In the genomic region with DNA sequence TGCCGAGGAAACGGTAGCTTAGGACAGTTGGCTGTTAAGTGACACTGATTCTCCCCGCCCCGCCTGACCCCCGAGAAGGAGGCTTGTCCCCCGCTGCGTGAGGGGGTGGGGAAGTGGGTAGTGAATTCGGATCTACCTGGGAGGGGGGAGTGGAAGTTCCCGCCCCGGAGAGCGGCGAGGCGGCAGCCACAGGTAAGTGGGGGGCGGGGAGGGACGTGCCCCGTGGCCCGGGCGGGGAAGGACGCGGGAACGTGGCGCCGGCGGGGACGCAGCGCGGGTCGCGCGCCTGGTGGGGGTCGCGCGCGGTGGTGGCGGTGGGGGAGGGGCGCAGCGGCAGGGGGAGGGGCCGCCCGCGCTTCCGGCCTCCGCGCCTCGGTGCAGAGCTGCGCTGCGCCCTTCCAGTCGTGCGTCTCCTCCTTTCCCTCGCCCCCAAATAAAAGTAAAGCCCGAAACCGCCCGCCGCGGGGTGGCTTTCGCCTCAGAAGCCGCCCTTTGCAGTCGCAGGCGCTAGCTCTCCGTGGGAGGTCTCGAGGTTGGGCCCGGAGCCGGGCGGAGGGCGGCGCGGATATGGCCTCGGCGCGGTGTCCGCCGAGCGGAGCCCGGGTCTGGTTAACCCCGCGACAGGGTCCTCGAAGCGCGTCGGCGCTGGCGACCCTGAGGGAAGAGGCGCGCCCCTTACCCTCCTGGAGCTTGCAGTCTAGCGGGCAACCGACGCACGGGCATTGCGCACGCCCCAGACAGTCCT, we compare ENCODE assay signal across 1 cellular context.
A peak's percentile ranks its signal among the peaks of the same experiment; 100 is the strongest.
TF ChIP-seq lines count a peak whose summit lies in the region.

No MANE protein-coding gene starts in this region.

TF ChIP-seq in GM12878, 131 proteins besides CTCF, POLR2A, EP300 and RAD21 (continued from another document):
- no peak for TF ChIP-seq ATF7 (IDR thresholded peaks at IDR 0.05; ENCODE audit: low read depth)
- 0 out of 2 replicates have a peak, but pooled peaks have one; percentile 21 for TF ChIP-seq STAT1 (conservative IDR thresholded peaks at IDR 0.05)
- no peak for TF ChIP-seq NR2C2 (IDR thresholded peaks at IDR 0.05; ENCODE audit: borderline replicate concordance, control insufficient read depth, insufficient read length, low read depth)
- TF ChIP-seq, protein P1, sequence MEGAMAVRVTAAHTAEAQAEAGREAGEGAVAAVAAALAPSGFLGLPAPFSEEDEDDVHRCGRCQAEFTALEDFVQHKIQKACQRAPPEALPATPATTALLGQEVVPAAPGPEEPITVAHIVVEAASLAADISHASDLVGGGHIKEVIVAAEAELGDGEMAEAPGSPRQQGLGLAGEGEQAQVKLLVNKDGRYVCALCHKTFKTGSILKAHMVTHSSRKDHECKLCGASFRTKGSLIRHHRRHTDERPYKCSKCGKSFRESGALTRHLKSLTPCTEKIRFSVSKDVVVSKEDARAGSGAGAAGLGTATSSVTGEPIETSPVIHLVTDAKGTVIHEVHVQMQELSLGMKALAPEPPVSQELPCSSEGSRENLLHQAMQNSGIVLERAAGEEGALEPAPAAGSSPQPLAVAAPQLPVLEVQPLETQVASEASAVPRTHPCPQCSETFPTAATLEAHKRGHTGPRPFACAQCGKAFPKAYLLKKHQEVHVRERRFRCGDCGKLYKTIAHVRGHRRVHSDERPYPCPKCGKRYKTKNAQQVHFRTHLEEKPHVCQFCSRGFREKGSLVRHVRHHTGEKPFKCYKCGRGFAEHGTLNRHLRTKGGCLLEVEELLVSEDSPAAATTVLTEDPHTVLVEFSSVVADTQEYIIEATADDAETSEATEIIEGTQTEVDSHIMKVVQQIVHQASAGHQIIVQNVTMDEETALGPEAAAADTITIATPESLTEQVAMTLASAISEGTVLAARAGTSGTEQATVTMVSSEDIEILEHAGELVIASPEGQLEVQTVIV (IDR thresholded peaks at IDR 0.05; ENCODE audit: borderline replicate concordance, partially characterized antibody) = no peak
- no peak for TF ChIP-seq IRF4 (IDR thresholded peaks at IDR 0.05; ENCODE audit: low read depth, low read length)
- TF ChIP-seq WRNIP1 (IDR thresholded peaks at IDR 0.05; ENCODE audit: borderline replicate concordance, low read depth, low read length) = no peak
- no peak for TF ChIP-seq SP1 (IDR thresholded peaks at IDR 0.05; ENCODE audit: low read depth, low read length)
- no peak for TF ChIP-seq MTA2 (IDR thresholded peaks at IDR 0.05; ENCODE audit: low read depth)
- TF ChIP-seq SRF (IDR thresholded peaks at IDR 0.05; ENCODE audit: low read depth in 2 of 2, low read length in 2 of 2) = no peak
- TF ChIP-seq STAT3 (IDR thresholded peaks at IDR 0.05; ENCODE audit: low read depth, low read length) = no peak
- TF ChIP-seq RUNX3 (IDR thresholded peaks at IDR 0.05; ENCODE audit: low read length) = no peak
- TF ChIP-seq GABPA (IDR thresholded peaks at IDR 0.05; ENCODE audit: low read depth) = no peak
- no peak for TF ChIP-seq TBL1XR1 (IDR thresholded peaks at IDR 0.05; ENCODE audit: low read depth, low read length)
- TF ChIP-seq, protein P2, sequence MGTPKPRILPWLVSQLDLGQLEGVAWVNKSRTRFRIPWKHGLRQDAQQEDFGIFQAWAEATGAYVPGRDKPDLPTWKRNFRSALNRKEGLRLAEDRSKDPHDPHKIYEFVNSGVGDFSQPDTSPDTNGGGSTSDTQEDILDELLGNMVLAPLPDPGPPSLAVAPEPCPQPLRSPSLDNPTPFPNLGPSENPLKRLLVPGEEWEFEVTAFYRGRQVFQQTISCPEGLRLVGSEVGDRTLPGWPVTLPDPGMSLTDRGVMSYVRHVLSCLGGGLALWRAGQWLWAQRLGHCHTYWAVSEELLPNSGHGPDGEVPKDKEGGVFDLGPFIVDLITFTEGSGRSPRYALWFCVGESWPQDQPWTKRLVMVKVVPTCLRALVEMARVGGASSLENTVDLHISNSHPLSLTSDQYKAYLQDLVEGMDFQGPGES (IDR thresholded peaks at IDR 0.05) = no peak
- no peak for TF ChIP-seq RFX5 (IDR thresholded peaks at IDR 0.05; ENCODE audit: low read depth, low read length)
- TF ChIP-seq SMARCA5 (IDR thresholded peaks at IDR 0.05) = no peak; the same call in 1 of the 2 replicates
- TF ChIP-seq, protein P3, sequence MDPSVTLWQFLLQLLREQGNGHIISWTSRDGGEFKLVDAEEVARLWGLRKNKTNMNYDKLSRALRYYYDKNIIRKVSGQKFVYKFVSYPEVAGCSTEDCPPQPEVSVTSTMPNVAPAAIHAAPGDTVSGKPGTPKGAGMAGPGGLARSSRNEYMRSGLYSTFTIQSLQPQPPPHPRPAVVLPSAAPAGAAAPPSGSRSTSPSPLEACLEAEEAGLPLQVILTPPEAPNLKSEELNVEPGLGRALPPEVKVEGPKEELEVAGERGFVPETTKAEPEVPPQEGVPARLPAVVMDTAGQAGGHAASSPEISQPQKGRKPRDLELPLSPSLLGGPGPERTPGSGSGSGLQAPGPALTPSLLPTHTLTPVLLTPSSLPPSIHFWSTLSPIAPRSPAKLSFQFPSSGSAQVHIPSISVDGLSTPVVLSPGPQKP (IDR thresholded peaks at IDR 0.05; ENCODE audit: low read depth, low read length) = peak; percentile 44; the same call in 1 of the 2 replicates
- no peak for TF ChIP-seq ZNF622 (IDR thresholded peaks at IDR 0.05)
- TF ChIP-seq IKZF2 (IDR thresholded peaks at IDR 0.05) = no peak
- no peak; the same call in 1 of the 2 replicates for TF ChIP-seq NR2F1 (conservative IDR thresholded peaks at IDR 0.05)
- no peak for TF ChIP-seq YBX1 (IDR thresholded peaks at IDR 0.05)
- peak; percentile 48; the same call in 1 of the 2 replicates for TF ChIP-seq TAF1 (IDR thresholded peaks at IDR 0.05; ENCODE audit: borderline replicate concordance, low read depth, low read length)
